Comparison of ENCODE assay signal across 18 cellular contexts in the genomic region with DNA sequence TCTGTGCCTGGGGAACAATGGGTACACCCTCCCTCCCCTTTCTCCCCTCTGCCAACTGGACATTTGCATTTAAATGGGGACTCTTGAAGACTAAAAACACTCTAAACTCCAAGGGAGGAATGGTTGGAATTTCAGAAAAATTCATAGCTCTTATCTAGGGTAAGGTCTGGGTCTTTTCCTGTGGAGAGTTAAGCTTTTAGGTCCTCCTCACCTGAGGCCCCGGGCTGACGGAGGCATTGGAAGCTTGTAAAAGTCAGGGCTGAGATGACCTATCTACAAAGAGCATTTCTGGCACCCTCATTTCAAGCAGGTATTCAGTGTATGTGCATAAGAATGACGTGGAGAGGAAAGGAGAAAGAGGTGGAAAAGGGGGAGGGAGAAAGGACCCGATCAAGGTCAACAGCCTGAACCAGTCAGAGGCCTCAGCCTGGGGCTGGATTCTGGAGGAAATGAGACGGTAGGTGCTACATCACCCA.
DNase-seq lines count a peak whose midpoint lies in the region; ATAC-seq and TF ChIP-seq lines count a peak whose summit lies in the region.
"Had no signal": no experiment of that assay in that cellular context is flagged by ENCODE, and none has a peak within 500 bp of the region (broad histone marks: within the 10 kb centered on the region; RNA-seq: fewer than 3 reads in every experiment).

No MANE protein-coding gene starts in this region.

- no peak overlapping the region for H2BK20ac ChIP-seq in H9 (ENCODE audit: low read depth, low read length, poor library complexity, severe bottlenecking)

- H2BK15ac ChIP-seq in H9 (ENCODE audit: low read depth, low read length), result no peak overlapping the region

- peaks cover 0 to 9% (median 4%) of the 10 kb centered on the region in 3 experiments; a peak in 4 of 7 replicates for H3K36me3 Mint-ChIP-seq in H9 (ENCODE audit: insufficient read depth in 1 of 3, low read depth in 3 of 3)
- H3K36me3 Mint-ChIP-seq in nephron (ENCODE audit: low read depth), result peaks cover 5% of the 10 kb centered on the region

- no peaks in the 10 kb centered on the region; the same call in 1 of the 2 replicates for H3K27me3 Mint-ChIP-seq in H9 (ENCODE audit: low read depth)
- peaks cover 33% of the 10 kb centered on the region for H3K27me3 Mint-ChIP-seq in nephron (ENCODE audit: low read depth)
- H3K27me3 Mint-ChIP-seq: B cell; naive thymus-derived CD8-positive, alpha-beta T cell had no signal

- peak overlapping the region; percentile 94; the same call in 1 of the 2 replicates for H3K14ac ChIP-seq in H9 (ENCODE audit: insufficient read depth, low read length)

- peak overlapping the region; percentile 21 to 69 for H3K4me3 Mint-ChIP-seq in H9
- H3K4me3 Mint-ChIP-seq in nephron, result no peak overlapping the region
- H3K4me3 Mint-ChIP-seq: B cell; naive thymus-derived CD8-positive, alpha-beta T cell had no signal

- peak overlapping the region; percentile 87 for H2BK120ac ChIP-seq in H9 (ENCODE audit: low read depth, low read length, poor library complexity, severe bottlenecking)

- H3K27ac ChIP-seq in H9 (ENCODE audit: insufficient read length, low read depth, low read length) (peak overlapping the region; percentile 96), RWPE1 (no peak overlapping the region)
- H3K27ac ChIP-seq: VCaP had no signal

- no peaks in the 10 kb centered on the region for H3K27me3 ChIP-seq in H9 (ENCODE audit: insufficient read depth, low read length)

- no peak for TF ChIP-seq POLR2A in erythroblast (IDR thresholded peaks at IDR 0.05; ENCODE audit: low read length)

- no peaks in the 10 kb centered on the region for H4K20me1 ChIP-seq in H9 (ENCODE audit: control insufficient read depth, insufficient read depth, insufficient read length)

- TF ChIP-seq CTCF in H9 (conservative IDR thresholded peaks at IDR 0.05) (no peak), RWPE1 (conservative IDR thresholded peaks at IDR 0.05; ENCODE audit: low read depth) (no peak), nephron (IDR thresholded peaks at IDR 0.05; ENCODE audit: unreplicated experiment in 3 of 3) (no peak)

- no peak overlapping the region for H2BK12ac ChIP-seq in H9 (ENCODE audit: insufficient read length, low read depth, low read length)

- no peak overlapping the region for H3K4ac ChIP-seq in H9 (ENCODE audit: low read depth, low read length)

- no CpG with 5 or more reads among the region's 5 CpGs for WGBS in H9 (ENCODE audit: extremely low coverage, insufficient read length, low lambda C conversion rate)

- peaks cover 57 to 72% of the 10 kb centered on the region in 2 experiments for H3K4me1 Mint-ChIP-seq in H9
- no peaks in the 10 kb centered on the region for H3K4me1 Mint-ChIP-seq in nephron
- H3K4me1 Mint-ChIP-seq: B cell had no signal

- no peaks in the 10 kb centered on the region for H3K79me1 ChIP-seq in H9 (ENCODE audit: insufficient read depth, low read depth, low read length, poor library complexity, severe bottlenecking)

- peak overlapping the region; percentile 85 for H3K18ac ChIP-seq in H9 (ENCODE audit: insufficient read length, low read depth, low read length)

- peak overlapping the region; percentile 44 for H4K5ac ChIP-seq in H9 (ENCODE audit: insufficient read length, low read depth, low read length)

- H3K23me2 ChIP-seq in H9 (ENCODE audit: insufficient read length, low read depth, low read length, poor library complexity, severe bottlenecking), result peaks cover 3% of the 10 kb centered on the region

- H4K8ac ChIP-seq in H9 (replicated peaks; ENCODE audit: insufficient read length, low read depth, low read length), result no peak overlapping the region

- H3K9me3 Mint-ChIP-seq in H9 (no peaks in the 10 kb centered on the region; a peak in 2 of 5 replicates), nephron (no peaks in the 10 kb centered on the region)
- H3K9me3 Mint-ChIP-seq: naive thymus-derived CD8-positive, alpha-beta T cell had no signal

- H3K56ac ChIP-seq in H9 (ENCODE audit: insufficient read length, low read depth, low read length), result no peak overlapping the region

- ATAC-seq in GM19455 (IDR thresholded peaks at IDR 0.05; ENCODE audit: unreplicated experiment), result no peak
- ATAC-seq in stimulated activated naive CD8-positive, alpha-beta T cell treated with anti-CD3 and anti-CD28 coated beads, Interleukin-15, Interleukin-2, amounts not matched to agents 100 U/mL and 50 U/mL, for 24 hours, result no peak
- ATAC-seq: esophagus mucosa; naive thymus-derived CD8-positive, alpha-beta T cell had no signal

- H3K9ac ChIP-seq in H9 (ENCODE audit: extremely low read depth, insufficient read length, low read length), result no peak overlapping the region

- H4K91ac ChIP-seq in H9 (ENCODE audit: insufficient read length, low read depth, low read length), result peak overlapping the region; percentile 85

- no peak overlapping the region for H3T11ph ChIP-seq in H9 (ENCODE audit: low read length)

- peak overlapping the region; percentile 69 for H2AK5ac ChIP-seq in H9 (ENCODE audit: insufficient read length, low read length)

- H3K79me2 ChIP-seq in H9 (ENCODE audit: insufficient read depth, low read length), result no peaks in the 10 kb centered on the region; the same call in 1 of the 2 replicates

- CTCF ChIA-PET in RWPE1 (lab: Yijun Ruan, JAX), result interaction anchor here (1.1 kb wide), 1 partner anchor 25 kb away, joined by 3 read pairs; no protein-coding TSS in a partner anchor

- peak overlapping the region; percentile 52 for H3K4me2 ChIP-seq in H9 (ENCODE audit: insufficient read depth, insufficient read length, low read length)

- H2AFZ ChIP-seq in H9 (ENCODE audit: low read length), result no peak overlapping the region

- H3K27ac Mint-ChIP-seq in H9 (peak overlapping the region; percentile 96 to 99 (median 99)), nephron (peak overlapping the region in 2 of 3 experiments; percentile 10 to 91)
- H3K27ac Mint-ChIP-seq: B cell; naive thymus-derived CD8-positive, alpha-beta T cell had no signal

- no peaks in the 10 kb centered on the region for H3K9me3 ChIP-seq in H9 (ENCODE audit: control insufficient read depth, low read depth, low read length)

- peak; percentile 91 for DNase-seq in H9
- peak; percentile 23 for DNase-seq in RWPE1 (ENCODE audit: low spot score)
- peak; percentile 95 for DNase-seq in iPS DF 19.7 (ENCODE audit: low read depth, low spot score)
- no peak for DNase-seq in NCI-H2029 (lab: John Stamatoyannopoulos, UW)
- DNase-seq in erythroblast (lab: John Stamatoyannopoulos, UW), result no peak
- no peak for DNase-seq in stimulated activated naive CD8-positive, alpha-beta T cell treated with anti-CD3 and anti-CD28 coated beads, Interleukin-15, Interleukin-2, amounts not matched to agents 100 U/mL and 50 U/mL, for 24 hours
- DNase-seq: amygdala; cortex of kidney; head of caudate nucleus; naive thymus-derived CD8-positive, alpha-beta T cell; NCI-H1694 treated with DMSO at 0.1 percent for 48 hours; NCI-H524; OCI-M1 had no signal

- POLR2A ChIA-PET in RWPE1 (lab: Yijun Ruan, JAX; ENCODE audit: low non-redundant PET), result no interaction called here

- H3K23ac ChIP-seq in H9 (ENCODE audit: insufficient read length, low read depth, low read length), result no peak overlapping the region

- H3K4me1 ChIP-seq in H9 (ENCODE audit: insufficient read depth, low read length), result peaks cover 12% of the 10 kb centered on the region; the same call in 1 of the 2 replicates

- H2BK5ac ChIP-seq in H9 (ENCODE audit: insufficient read length, low read length), result peak overlapping the region; percentile 54

Comparison
In these comparisons a context has a peak if more than half of its experiments do, and no peak if none do; other contexts are left out.
1. DNase-seq: peak in H9 (single experiment), RWPE1 (single experiment) and iPS DF 19.7 (single experiment); none in NCI-H2029 (single experiment), erythroblast (0 of 2) and stimulated activated naive CD8-positive, alpha-beta T cell treated with anti-CD3 and anti-CD28 coated beads, Interleukin-15, Interleukin-2, amounts not matched to agents 100 U/mL and 50 U/mL, for 24 hours (single experiment).
2. H3K4me3 Mint-ChIP-seq: peak in H9 (2 of 2); none in nephron (0 of 3).